In genomic region chr2:2826621-2827020, GRCh38 we compare ENCODE assay signal across 23 cellular contexts.
A peak's percentile ranks its signal among the peaks of the same experiment; 100 is the strongest.
DNase-seq lines count a peak whose midpoint lies in the region; FAIRE-seq and TF ChIP-seq lines count a peak whose summit lies in the region.
"Had no signal": no experiment of that assay in that cellular context is flagged by ENCODE, and none has a peak within 500 bp of the region (broad histone marks: within the 10 kb centered on the region; RNA-seq: fewer than 3 reads in every experiment).

No MANE protein-coding gene starts in this region.

- peak; percentile 4 for DNase-seq in activated CD4-positive, alpha-beta T cell treated with anti-CD3 and anti-CD28 coated beads, Interleukin-2, amount 10 ng/mL, durations not matched to agents 7 days and 5 days
- DNase-seq in activated CD4-positive, alpha-beta T cell treated with anti-CD3 and anti-CD28 coated beads for 1 hour: no peak
- DNase-seq in D341Med (ENCODE audit: low spot score) (peak; percentile 6), ecto neural progenitor cell (ENCODE audit: low spot score) (peak; percentile 36), spleen (peak; percentile 49), kidney (no peak), tibial nerve (ENCODE audit: low spot score in 2 of 2) (no peak)
- DNase-seq in effector CD4-positive, alpha-beta T cell: no peak
- DNase-seq: 8988T; Caco-2; CD4-positive, alpha-beta T cell; DMS153; GDM1; HFFc6; Kasumi-1; MG63; NCI-H1048; NCI-H1436; NCI-H1930; NCI-H345; NCI-H524 treated with DMSO at 0.1 percent for 48 hours; RPMI8226 had no signal

- whole genome bisulfite sequencing in spleen, 5 donors: 78 to 88% (median 83%) methylated on average over 8 of the region's 8 CpGs
- 78 to 88% methylated on average over 8 of the region's 8 CpGs for WGBS in tibial nerve, 2 donors

- FAIRE-seq in kidney (lab: Jason Lieb, UNC): no peak

- H3K27me3 ChIP-seq in spleen (replicated peaks in 1 of 7): no peaks in the 10 kb centered on the region
- no peaks in the 10 kb centered on the region for H3K27me3 ChIP-seq in tibial nerve
- H3K27me3 ChIP-seq: MG63 had no signal

- H3K4me3 ChIP-seq in spleen (no peak overlapping the region), kidney (ENCODE audit: low read length in 2 of 2) (no peak overlapping the region), tibial nerve (no peak overlapping the region)
- H3K4me3 ChIP-seq: MG63 had no signal

- POLR2A ChIA-PET in activated CD4-positive, alpha-beta T cell treated with anti-CD3 and anti-CD28 coated beads, Interleukin-2, amount 10 ng/mL, durations not matched to agents 7 days and 5 days (lab: Charles Lee): no interaction called here

- H3K27me3 Mint-ChIP-seq in activated CD4-positive, alpha-beta T cell treated with anti-CD3 and anti-CD28 coated beads, Interleukin-2, amount 10 ng/mL, durations not matched to agents 7 days and 5 days: no peaks in the 10 kb centered on the region

- intact Hi-C loops in spleen (cut with DNase I; ENCODE audit: low total_unique reads): no loop called here
- intact Hi-C loops in kidney (cut with DNase I): no loop called here

- peaks cover 0 to 7% (median 5%) of the 10 kb centered on the region in 8 donors for H3K9me3 ChIP-seq in spleen
- H3K9me3 ChIP-seq in kidney (ENCODE audit: control insufficient read depth in 1 of 2, low read length in 2 of 2): no peaks in the 10 kb centered on the region
- peaks cover 0 to 18% (median 0%) of the 10 kb centered on the region in 4 donors for H3K9me3 ChIP-seq in tibial nerve
- H3K9me3 ChIP-seq: Caco-2 had no signal

- H3K36me3 ChIP-seq in spleen (no peaks in the 10 kb centered on the region), kidney (ENCODE audit: control insufficient read depth in 1 of 2, insufficient read depth in 2 of 2, low read length in 2 of 2) (no peaks in the 10 kb centered on the region), tibial nerve (no peaks in the 10 kb centered on the region)
- H3K36me3 ChIP-seq: MG63 had no signal

- TF ChIP-seq CTCF in spleen (IDR thresholded peaks at IDR 0.05 in 8 of 11, conservative IDR thresholded peaks at IDR 0.05 in 3 of 11): no peak
- TF ChIP-seq CTCF in kidney (IDR thresholded peaks at IDR 0.05; ENCODE audit: borderline replicate concordance, extremely low read depth, insufficient read depth): no peak
- no peak for TF ChIP-seq CTCF in tibial nerve (IDR thresholded peaks at IDR 0.05)

- no peaks in the 10 kb centered on the region for H3K4me1 ChIP-seq in spleen
- no peaks in the 10 kb centered on the region for H3K4me1 ChIP-seq in kidney (ENCODE audit: control insufficient read depth in 1 of 2, insufficient read depth in 1 of 2, low read depth in 1 of 2, low read length in 2 of 2)
- H3K4me1 ChIP-seq in tibial nerve: no peaks in the 10 kb centered on the region
- H3K4me1 ChIP-seq: Caco-2 had no signal

- no peaks in the 10 kb centered on the region for H3K9me3 Mint-ChIP-seq in activated CD4-positive, alpha-beta T cell treated with anti-CD3 and anti-CD28 coated beads, Interleukin-2, amount 10 ng/mL, durations not matched to agents 7 days and 5 days

- H3K4me1 Mint-ChIP-seq in activated CD4-positive, alpha-beta T cell treated with anti-CD3 and anti-CD28 coated beads, Interleukin-2, amount 10 ng/mL, durations not matched to agents 7 days and 5 days: no peaks in the 10 kb centered on the region
- H3K4me1 Mint-ChIP-seq: B cell had no signal

- CTCF ChIA-PET in activated CD4-positive, alpha-beta T cell treated with anti-CD3 and anti-CD28 coated beads, Interleukin-2, amount 10 ng/mL, durations not matched to agents 7 days and 5 days (lab: Charles Lee): no interaction called here

- TF ChIP-seq POLR2A in spleen (IDR thresholded peaks at IDR 0.05) (no peak), tibial nerve (IDR thresholded peaks at IDR 0.05) (no peak)

- H3K9ac ChIP-seq in kidney (ENCODE audit: low read length in 2 of 2): no peak overlapping the region

- H3K4me3 Mint-ChIP-seq in activated CD4-positive, alpha-beta T cell treated with anti-CD3 and anti-CD28 coated beads, Interleukin-2, amount 10 ng/mL, durations not matched to agents 7 days and 5 days: no peak overlapping the region
- H3K4me3 Mint-ChIP-seq: B cell; CD4-positive, alpha-beta T cell; HFFc6 had no signal

- no peak overlapping the region for H3K27ac Mint-ChIP-seq in activated CD4-positive, alpha-beta T cell treated with anti-CD3 and anti-CD28 coated beads, Interleukin-2, amount 10 ng/mL, durations not matched to agents 7 days and 5 days
- H3K27ac Mint-ChIP-seq: B cell; CD4-positive, alpha-beta T cell; HFFc6 had no signal

- H3K27ac ChIP-seq in spleen (no peak overlapping the region), kidney (ENCODE audit: low read depth in 2 of 2, low read length in 2 of 2) (no peak overlapping the region), tibial nerve (no peak overlapping the region)

- no peaks in the 10 kb centered on the region for H3K36me3 Mint-ChIP-seq in activated CD4-positive, alpha-beta T cell treated with anti-CD3 and anti-CD28 coated beads, Interleukin-2, amount 10 ng/mL, durations not matched to agents 7 days and 5 days (ENCODE audit: low read depth)

- TF ChIP-seq EP300 in tibial nerve (IDR thresholded peaks at IDR 0.05): no peak

Comparison
In these comparisons a context has a peak if more than half of its experiments do, and no peak if none do; other contexts are left out.
1. DNase-seq: peak in activated CD4-positive, alpha-beta T cell treated with anti-CD3 and anti-CD28 coated beads, Interleukin-2, amount 10 ng/mL, durations not matched to agents 7 days and 5 days (single experiment), D341Med (single experiment), ecto neural progenitor cell (single experiment) and spleen (single experiment); none in activated CD4-positive, alpha-beta T cell treated with anti-CD3 and anti-CD28 coated beads for 1 hour (single experiment), effector CD4-positive, alpha-beta T cell (single experiment), kidney (single experiment) and tibial nerve (0 of 2).